ENCODE assay signal across 8 cellular contexts in the genomic region with DNA sequence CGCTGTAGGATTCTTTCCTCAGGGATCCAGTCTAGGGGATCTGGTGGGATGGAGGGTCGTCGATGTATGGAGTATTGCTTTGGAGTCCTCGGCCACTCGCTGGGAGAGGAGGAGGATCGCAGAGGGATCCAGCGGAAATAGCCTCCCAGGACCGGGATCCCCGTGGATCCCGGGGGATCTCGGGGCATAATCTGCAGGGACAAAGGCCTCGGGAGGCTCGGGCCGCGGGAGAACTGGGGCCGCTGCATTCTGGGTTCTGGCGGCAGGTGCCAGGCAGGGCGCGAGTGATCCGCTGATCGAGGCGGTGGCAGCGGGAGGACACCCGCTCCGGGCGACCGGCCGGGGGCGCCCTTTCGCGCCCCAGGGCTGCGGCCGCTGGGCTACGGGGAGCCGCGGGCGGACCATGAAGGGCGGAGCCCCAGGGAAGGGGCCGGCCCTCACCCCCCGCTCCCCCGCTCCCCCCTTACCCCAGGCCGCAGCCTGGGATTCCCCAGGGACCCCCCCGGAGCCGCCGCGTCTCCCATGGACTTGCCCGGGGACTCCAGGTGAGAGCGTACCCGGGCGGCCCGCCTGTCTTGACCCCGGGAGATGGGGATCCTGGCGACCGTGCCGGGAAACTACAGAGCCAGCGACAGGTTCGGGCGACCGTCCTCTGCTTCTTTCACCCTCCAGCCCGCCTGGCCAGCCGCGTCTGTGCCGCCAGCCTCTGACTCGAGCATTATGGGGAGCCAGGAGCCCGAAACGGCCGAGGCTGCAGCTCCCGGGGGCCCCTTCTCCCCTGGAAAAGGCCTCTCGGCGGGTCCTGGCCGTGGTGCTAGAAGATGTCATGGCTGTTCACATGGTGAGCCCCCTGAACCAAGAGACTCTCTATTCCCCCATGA. TPM values are rescaled to one million over a fixed set of nuclear protein-coding genes. Genes with fewer than 3 reads are reported as not detected.
DNase-seq lines count a peak whose midpoint lies in the region; ATAC-seq and TF ChIP-seq lines count a peak whose summit lies in the region.

No MANE protein-coding gene starts in this region.

- DNase-seq in A172 (ENCODE audit: low spot score) = peak; percentile 61
- DNase-seq in NCI-H510A (lab: John Stamatoyannopoulos, UW) = peak; percentile 70
- DNase-seq in activated CD4-positive, alpha-beta T cell treated with anti-CD3 and anti-CD28 coated beads, Interleukin-2, amount 50 U/mL, for 24 hours (ENCODE audit: low read depth in 1 of 2, low spot score in 1 of 2) = peak; percentile 52 to 68
- DNase-seq in dorsolateral prefrontal cortex = peak in 8 of 10 donors; percentile 24 to 76 (median 54)
- DNase-seq in lower lobe of right lung = peak; percentile 82
- peak; percentile 53 to 66 (median 58) for DNase-seq in stimulated activated CD4-positive, alpha-beta T cell treated with anti-CD3 and anti-CD28 coated beads, TNF-alpha, amount 100 ng/mL, for 4 hours (ENCODE audit: low read depth in 3 of 3)

- intact Hi-C loops in dorsolateral prefrontal cortex (cut with DNase I) = loop anchor here in 1 of 2 donors (2.0 kb wide), 1 partner anchor 67 kb away; the partner anchor contains the start of gene ZNF785
- intact Hi-C loops in lower lobe of right lung (cut with DNase I) = no loop called here

- TF ChIP-seq CTCF in dorsolateral prefrontal cortex (IDR thresholded peaks at IDR 0.05 in 54 of 56, conservative IDR thresholded peaks at IDR 0.05 in 2 of 56; ENCODE audit: low read depth in 1 of 56, partially characterized antibody in 56 of 56) (peak in 54 of 56 donors; percentile 30 to 79 (median 58)), lower lobe of right lung (IDR thresholded peaks at IDR 0.05) (peak; percentile 72)

- H3K27me3 ChIP-seq in dorsolateral prefrontal cortex = no peaks in the 10 kb centered on the region
- H3K27me3 ChIP-seq in lower lobe of right lung (ENCODE audit: low read depth) = no peaks in the 10 kb centered on the region

- no peaks in the 10 kb centered on the region for H3K9me3 ChIP-seq in lower lobe of right lung

- ATAC-seq in GM18498 (IDR thresholded peaks at IDR 0.05; ENCODE audit: unreplicated experiment) (peak; percentile 50), HG03025 (IDR thresholded peaks at IDR 0.05; ENCODE audit: low FRiP score, unreplicated experiment) (peak; percentile 42), lower lobe of right lung (peak; percentile 87 to 89)

- H3K36me3 ChIP-seq in lower lobe of right lung = peaks cover 43% of the 10 kb centered on the region

- H3K4me3 ChIP-seq in dorsolateral prefrontal cortex (peak overlapping the region; percentile 64 to 98 (median 90)), lower lobe of right lung (peak overlapping the region; percentile 93)

- H3K27ac ChIP-seq in dorsolateral prefrontal cortex (peak overlapping the region; percentile 72 to 100 (median 97)), lower lobe of right lung (peak overlapping the region; percentile 92)

- H3K4me1 ChIP-seq in lower lobe of right lung = peaks cover 23% of the 10 kb centered on the region

RNA-seq across cellular contexts. Expression of gene PRR14, which starts 0.6 kb away (rescaled TPM):
- 9.1 and 13.7 TPM in 2 replicates for total RNA-seq in A172 (2014; rRNA removed; shearing (Covaris generic))
- total RNA-seq in dorsolateral prefrontal cortex (10 to 100 TPM; 23.4 to 64.9 (median 40.0) TPM), lower lobe of right lung (46.3 TPM)

RNA-seq across cellular contexts. Expression of gene FBRS, which starts 6.9 kb away (rescaled TPM):
- 16.0 and 24.9 TPM in 2 replicates for total RNA-seq in A172 (2014; rRNA removed; shearing (Covaris generic))
- total RNA-seq in dorsolateral prefrontal cortex (10 to 100 TPM; 39.8 to 86.3 (median 56.3) TPM), lower lobe of right lung (68.6 TPM)

RNA-seq across cellular contexts. Expression of gene ZNF689, which starts 41.2 kb away (rescaled TPM):
- total RNA-seq in A172 (2014; rRNA removed; shearing (Covaris generic)) = 11.7 and 16.6 TPM in 2 replicates
- total RNA-seq in dorsolateral prefrontal cortex (10 to 100 TPM in 30 of 120 experiments, 1 to 10 TPM in 90; 5.9 to 15.6 (median 8.8) TPM), lower lobe of right lung (7.7 TPM)

RNA-seq across cellular contexts. Expression of gene SRCAP, which starts 47.6 kb away (rescaled TPM):
- 9.3 and 11.4 TPM in 2 replicates for total RNA-seq in A172 (2014; rRNA removed; shearing (Covaris generic))
- 10 to 100 TPM; 46.5 to 90.4 (median 65.6) TPM for total RNA-seq in dorsolateral prefrontal cortex
- total RNA-seq in lower lobe of right lung = 73.8 TPM

Comparison
In these comparisons a context has a peak if more than half of its experiments do, and no peak if none do; other contexts are left out.
1. Peak in every context shown above with its lines: DNase-seq, ATAC-seq, H3K4me3 ChIP-seq and H3K27ac ChIP-seq.